21 cellular contexts compared by ENCODE assay signal in the genomic region with DNA sequence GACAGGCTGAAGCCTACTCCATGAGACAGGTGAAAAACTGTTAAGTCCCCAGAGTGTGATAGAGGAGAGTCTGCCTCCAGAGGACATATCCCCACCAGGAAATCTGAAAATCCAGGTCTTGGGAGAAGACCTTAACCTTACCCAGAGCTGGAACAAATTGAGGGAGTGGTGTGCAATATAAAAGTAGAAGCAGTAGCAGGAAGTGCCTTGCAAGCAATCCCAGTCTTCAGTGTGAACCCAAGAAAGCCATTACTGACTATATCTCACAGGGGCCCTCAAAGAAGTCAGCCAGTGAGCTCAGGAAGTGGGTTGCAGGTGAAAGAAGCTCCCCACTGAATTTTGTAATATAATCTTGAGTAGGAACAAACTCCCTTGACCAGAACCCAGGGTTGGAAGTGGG. TPM values are rescaled to one million over a fixed set of nuclear protein-coding genes. Genes with fewer than 3 reads are reported as not detected.
"Had no signal": no experiment of that assay in that cellular context is flagged by ENCODE, and none has a peak within 500 bp of the region (broad histone marks: within the 10 kb centered on the region; RNA-seq: fewer than 3 reads in every experiment).

No MANE protein-coding gene starts in this region.

- DNase-seq: IMR-90, Kasumi-1, MM.1S, NCI-H1092 treated with DMSO at 0.1 percent for 48 hours, NCI-H1436, NCI-H1694 treated with DMSO at 0.1 percent for 48 hours, NCI-H1930, NCI-H2081, NCI-H2107, NCI-H526 treated with DMSO at 0.1 percent for 48 hours, NCI-H774, Right ventricle myocardium superior, RPMI8226, SIG-M5, SW 1271 had no signal

- H3K27ac ChIP-seq: KMS-11, SJSA1, SK-N-MC had no signal

- H3K9ac ChIP-seq: KMS-11 had no signal

- H3K27me3 ChIP-seq: SJSA1 had no signal

- ATAC-seq: HepG2, K562 had no signal

- H3K36me3 ChIP-seq: SJSA1 had no signal

- H3K9me3 ChIP-seq: SJSA1 had no signal

- H3K4me3 ChIP-seq: K562, SJSA1, SK-N-MC had no signal

- H3K4me1 ChIP-seq: SJSA1 had no signal

RNA-seq across cellular contexts. Expression of a gene that starts 41.9 kb away (rescaled TPM):
- total RNA-seq: NCI-H460, SJSA1 had no signal
